In the genomic region with DNA sequence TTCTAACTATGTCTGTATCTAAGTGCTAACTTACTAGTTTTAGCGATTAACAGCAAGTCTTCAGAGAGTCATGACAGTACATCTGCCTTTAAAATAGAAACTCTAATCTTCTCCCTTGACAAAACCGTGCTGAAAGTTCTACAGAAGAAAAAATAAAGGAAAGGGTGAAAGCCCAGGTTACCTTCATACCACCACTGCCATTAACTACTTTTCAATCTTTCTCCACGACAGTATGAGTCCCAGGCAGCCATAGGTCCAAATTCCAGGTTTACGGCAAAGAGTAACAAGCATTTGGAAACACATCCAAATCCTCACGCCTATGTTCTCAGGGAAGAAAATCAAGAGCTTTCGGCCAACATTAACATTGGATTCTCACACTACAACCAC, we compare ENCODE assay signal across 8 cellular contexts. TPM values are rescaled to one million over a fixed set of nuclear protein-coding genes. Genes with fewer than 3 reads are reported as not detected.
DNase-seq lines count a peak whose midpoint lies in the region; ATAC-seq lines count a peak whose summit lies in the region.

No MANE protein-coding gene starts in this region.

- no peaks in the 10 kb centered on the region for H3K27me3 Mint-ChIP-seq in T-helper 1 cell treated with Interleukin-12 subunit alpha and Interleukin-12 subunit beta and Interleukin-4 antibody, amounts not matched to agents 30 μg/mL and 1 μg/mL, for 36 hours (ENCODE audit: low read depth)
- H3K27me3 Mint-ChIP-seq in activated CD8-positive, alpha-beta T cell treated with anti-CD3 and anti-CD28 coated beads, Interleukin-2, amount 10 ng/mL, durations not matched to agents 7 days and 5 days (ENCODE audit: low read depth) = no peaks in the 10 kb centered on the region
- H3K27me3 Mint-ChIP-seq in immature natural killer cell (ENCODE audit: low read depth in 3 of 3) = peaks cover 7 to 13% (median 9%) of the 10 kb centered on the region in 3 donors

- no peak for ATAC-seq in activated CD8-positive, alpha-beta T cell treated with anti-CD3 and anti-CD28 coated beads, Interleukin-2, amount 10 ng/mL, durations not matched to agents 7 days and 5 days
- ATAC-seq in HG03565 (IDR thresholded peaks at IDR 0.05; ENCODE audit: unreplicated experiment) = no peak

- POLR2A ChIA-PET in activated CD8-positive, alpha-beta T cell treated with anti-CD3 and anti-CD28 coated beads, Interleukin-2, amount 10 ng/mL, durations not matched to agents 7 days and 5 days (lab: Charles Lee) = interaction anchor here (0.6 to 1.5 kb wide), 5 partner anchors 20 to 719 kb away, joined by 3 to 5 read pairs (median 3); partner anchors contain the start of gene RLIM

- no peaks in the 10 kb centered on the region for H3K9me3 Mint-ChIP-seq in T-helper 1 cell treated with Interleukin-12 subunit alpha and Interleukin-12 subunit beta and Interleukin-4 antibody, amounts not matched to agents 30 μg/mL and 1 μg/mL, for 36 hours
- no peaks in the 10 kb centered on the region for H3K9me3 Mint-ChIP-seq in activated CD8-positive, alpha-beta T cell treated with anti-CD3 and anti-CD28 coated beads, Interleukin-2, amount 10 ng/mL, durations not matched to agents 7 days and 5 days (ENCODE audit: insufficient read depth)
- no peaks in the 10 kb centered on the region for H3K9me3 Mint-ChIP-seq in immature natural killer cell

- CTCF ChIA-PET in activated CD8-positive, alpha-beta T cell treated with anti-CD3 and anti-CD28 coated beads, Interleukin-2, amount 10 ng/mL, durations not matched to agents 7 days and 5 days (lab: Charles Lee) = interaction anchor here (1.3 to 1.4 kb wide), 2 partner anchors 14 to 20 kb away, joined by 4 read pairs; no protein-coding TSS in a partner anchor

- peaks cover 16% of the 10 kb centered on the region for H3K36me3 Mint-ChIP-seq in T-helper 1 cell treated with Interleukin-12 subunit alpha and Interleukin-12 subunit beta and Interleukin-4 antibody, amounts not matched to agents 30 μg/mL and 1 μg/mL, for 36 hours (ENCODE audit: low read depth)
- H3K36me3 Mint-ChIP-seq in activated CD8-positive, alpha-beta T cell treated with anti-CD3 and anti-CD28 coated beads, Interleukin-2, amount 10 ng/mL, durations not matched to agents 7 days and 5 days (ENCODE audit: low read depth) = peaks cover 31% of the 10 kb centered on the region
- no peaks in the 10 kb centered on the region for H3K36me3 Mint-ChIP-seq in immature natural killer cell

- peak overlapping the region; percentile 99 for H3K27ac Mint-ChIP-seq in T-helper 1 cell treated with Interleukin-12 subunit alpha and Interleukin-12 subunit beta and Interleukin-4 antibody, amounts not matched to agents 30 μg/mL and 1 μg/mL, for 36 hours
- H3K27ac Mint-ChIP-seq in activated CD8-positive, alpha-beta T cell treated with anti-CD3 and anti-CD28 coated beads, Interleukin-2, amount 10 ng/mL, durations not matched to agents 7 days and 5 days = peak overlapping the region; percentile 99
- peak overlapping the region; percentile 89 to 97 (median 94) for H3K27ac Mint-ChIP-seq in immature natural killer cell

- H3K4me3 Mint-ChIP-seq in T-helper 1 cell treated with Interleukin-12 subunit alpha and Interleukin-12 subunit beta and Interleukin-4 antibody, amounts not matched to agents 30 μg/mL and 1 μg/mL, for 36 hours = peak overlapping the region; percentile 97
- peak overlapping the region; percentile 80 for H3K4me3 Mint-ChIP-seq in activated CD8-positive, alpha-beta T cell treated with anti-CD3 and anti-CD28 coated beads, Interleukin-2, amount 10 ng/mL, durations not matched to agents 7 days and 5 days
- H3K4me3 Mint-ChIP-seq in immature natural killer cell = peak overlapping the region; percentile 91 to 98 (median 96)

- H3K27ac ChIP-seq in temporal lobe (ENCODE audit: low read depth, low read length) = peak overlapping the region; percentile 89

- DNase-seq in T-helper 1 cell (no peak), immature natural killer cell (peak in 1 of 3 donors; percentile 1), activated gamma-delta T cell (lab: John Stamatoyannopoulos, UW) (no peak), SHP77 treated with DMSO at 0.1 percent for 48 hours (lab: John Stamatoyannopoulos, UW) (no peak)
- DNase-seq in activated CD8-positive, alpha-beta T cell treated with anti-CD3 and anti-CD28 coated beads, Interleukin-2, amount 10 ng/mL, durations not matched to agents 7 days and 5 days = no peak

- H3K4me1 Mint-ChIP-seq in T-helper 1 cell treated with Interleukin-12 subunit alpha and Interleukin-12 subunit beta and Interleukin-4 antibody, amounts not matched to agents 30 μg/mL and 1 μg/mL, for 36 hours (ENCODE audit: low read depth) = peaks cover 12% of the 10 kb centered on the region
- peaks cover 14% of the 10 kb centered on the region for H3K4me1 Mint-ChIP-seq in activated CD8-positive, alpha-beta T cell treated with anti-CD3 and anti-CD28 coated beads, Interleukin-2, amount 10 ng/mL, durations not matched to agents 7 days and 5 days (ENCODE audit: low read depth)
- H3K4me1 Mint-ChIP-seq in immature natural killer cell = peaks cover 23 to 45% of the 10 kb centered on the region in 2 donors

RNA-seq across cellular contexts. Expression of gene ZCCHC13, which starts 12.4 kb away (rescaled TPM):
- not detected for total RNA-seq in activated CD8-positive, alpha-beta T cell treated with anti-CD3 and anti-CD28 coated beads, Interleukin-2, amount 10 ng/mL, durations not matched to agents 7 days and 5 days
- not detected for polyA plus RNA-seq in immature natural killer cell
- total RNA-seq in temporal lobe = not detected
